Comparison of ENCODE assay signal across 10 cellular contexts in the genomic region with DNA sequence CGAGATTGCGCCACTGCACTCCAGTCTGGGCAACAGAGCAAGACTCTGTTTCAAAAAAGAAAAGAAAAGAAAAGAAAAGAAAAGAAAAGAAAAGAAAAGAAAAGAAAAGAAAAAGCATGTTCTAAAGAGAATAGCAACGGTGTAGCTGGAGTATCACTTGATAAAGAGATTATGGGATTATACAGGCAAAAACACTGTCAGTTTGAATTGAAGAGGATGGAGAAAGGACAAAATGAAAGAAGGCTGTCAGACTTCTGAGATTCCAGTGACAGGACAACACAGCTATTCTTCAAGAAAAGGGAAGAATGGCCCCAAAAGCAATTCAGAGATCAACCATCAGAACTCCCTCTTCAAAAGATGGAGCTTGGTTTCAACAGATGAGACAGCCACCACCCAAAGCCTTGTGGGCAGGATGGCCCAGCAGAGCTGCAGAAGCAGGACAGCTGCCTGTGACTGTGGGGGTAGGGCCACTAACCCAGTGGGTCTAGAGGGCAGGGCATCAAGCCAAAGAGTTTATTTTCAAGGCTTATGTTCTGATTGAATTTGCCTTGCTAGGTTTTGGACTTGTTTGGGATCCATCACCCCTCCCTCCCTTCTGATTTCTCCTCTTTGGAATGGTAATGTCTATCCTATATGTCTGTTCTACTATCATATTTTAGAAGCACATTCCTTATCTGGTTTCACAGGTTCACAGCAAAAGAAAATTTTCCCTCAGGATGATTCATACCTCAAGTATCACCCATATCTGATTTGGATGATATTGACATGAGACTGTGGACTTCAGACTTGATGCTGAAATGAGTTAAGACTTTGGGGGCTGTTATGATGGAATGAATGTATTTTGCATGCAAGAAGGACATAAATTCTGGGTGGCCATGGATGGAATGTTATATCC. TPM values are rescaled to one million over a fixed set of nuclear protein-coding genes. Genes with fewer than 3 reads are reported as not detected.
DNase-seq lines count a peak whose midpoint lies in the region; ATAC-seq lines count a peak whose summit lies in the region.
"Had no signal": no experiment of that assay in that cellular context is flagged by ENCODE, and none has a peak within 500 bp of the region (broad histone marks: within the 10 kb centered on the region; RNA-seq: fewer than 3 reads in every experiment).

No MANE protein-coding gene starts in this region.

- no peak overlapping the region for H3K27ac ChIP-seq in CD4-positive, CD25-positive, alpha-beta regulatory T cell (ENCODE audit: insufficient read depth, low read length, poor library complexity, severe bottlenecking)
- H3K27ac ChIP-seq: heart right ventricle had no signal

- peaks cover 4% of the 10 kb centered on the region for H3K27me3 Mint-ChIP-seq in CD4-positive, CD25-positive, alpha-beta regulatory T cell
- H3K27me3 Mint-ChIP-seq in activated T-cell treated with anti-CD3 and anti-CD28 coated beads, Interleukin-2, amount 50 U/mL, for 72 hours (ENCODE audit: low read depth), result no peaks in the 10 kb centered on the region

- no peak overlapping the region for H3K4me3 ChIP-seq in CD4-positive, CD25-positive, alpha-beta regulatory T cell (ENCODE audit: low read depth, low read length)
- H3K4me3 ChIP-seq: heart right ventricle had no signal

- H3K4me1 ChIP-seq in CD4-positive, CD25-positive, alpha-beta regulatory T cell (ENCODE audit: control insufficient read depth, insufficient read depth, low read length, poor library complexity, severe bottlenecking), result peaks cover 17% of the 10 kb centered on the region

- peak overlapping the region in 2 of 4 donors; percentile 44 to 47 for H3K4me3 Mint-ChIP-seq in CD4-positive, CD25-positive, alpha-beta regulatory T cell
- H3K4me3 Mint-ChIP-seq in activated T-cell treated with anti-CD3 and anti-CD28 coated beads, Interleukin-2, amount 50 U/mL, for 72 hours, result peak overlapping the region; percentile 53 to 63

- peaks cover 0 to 12% (median 0%) of the 10 kb centered on the region in 7 donors for H3K9me3 Mint-ChIP-seq in CD4-positive, CD25-positive, alpha-beta regulatory T cell
- peaks cover 1% of the 10 kb centered on the region in 2 donors for H3K9me3 Mint-ChIP-seq in activated T-cell treated with anti-CD3 and anti-CD28 coated beads, Interleukin-2, amount 50 U/mL, for 72 hours

- no peaks in the 10 kb centered on the region for H3K27me3 ChIP-seq in CD4-positive, CD25-positive, alpha-beta regulatory T cell (ENCODE audit: control insufficient read depth, insufficient read depth, low read length)
- H3K27me3 ChIP-seq: heart right ventricle had no signal

- peaks cover 33% of the 10 kb centered on the region for H3K36me3 Mint-ChIP-seq in CD4-positive, CD25-positive, alpha-beta regulatory T cell
- H3K36me3 Mint-ChIP-seq in activated T-cell treated with anti-CD3 and anti-CD28 coated beads, Interleukin-2, amount 50 U/mL, for 72 hours (ENCODE audit: insufficient read depth in 2 of 2), result peaks cover 24 to 50% of the 10 kb centered on the region in 2 donors

- peaks cover 39% of the 10 kb centered on the region for H3K36me3 ChIP-seq in CD4-positive, CD25-positive, alpha-beta regulatory T cell (ENCODE audit: control insufficient read depth, insufficient read depth, low read length)

- in situ Hi-C loops in G401 (cut with HindIII; ENCODE audit: low sequenced_read_pairs), result no loop called here

- peaks cover 17 to 66% (median 46%) of the 10 kb centered on the region in 4 donors for H3K4me1 Mint-ChIP-seq in CD4-positive, CD25-positive, alpha-beta regulatory T cell
- H3K4me1 Mint-ChIP-seq in activated T-cell treated with anti-CD3 and anti-CD28 coated beads, Interleukin-2, amount 50 U/mL, for 72 hours (ENCODE audit: low read depth), result peaks cover 85% of the 10 kb centered on the region

- DNase-seq in CD4-positive, CD25-positive, alpha-beta regulatory T cell, result peak in 1 of 3 donors; percentile 30
- peak; percentile 1 for DNase-seq in HCEC 1CT
- DNase-seq in activated T-cell treated with anti-CD3 and anti-CD28 coated beads, Interleukin-2, amount 50 U/mL, for 72 hours, result peak; percentile 21 to 32
- peak; percentile 33 for DNase-seq in kidney tubule cell (ENCODE audit: low spot score)
- no peak for DNase-seq in G401 (ENCODE audit: low spot score)
- no peak for DNase-seq in activated gamma-delta T cell treated with Interleukin-2 at 50 U/mL for 16 hours
- no peak for DNase-seq in NCI-H526 (lab: John Stamatoyannopoulos, UW)
- DNase-seq: heart right ventricle, KBM-7, NCI-H446 had no signal

- H3K9me3 ChIP-seq in CD4-positive, CD25-positive, alpha-beta regulatory T cell (ENCODE audit: control insufficient read depth in 2 of 2, low read length in 2 of 2), result peaks cover 0 to 6% of the 10 kb centered on the region in 2 experiments

- no peak for ATAC-seq in CD4-positive, CD25-positive, alpha-beta regulatory T cell (ENCODE audit: low read depth in 2 of 2)
- peak; percentile 18 to 24 for ATAC-seq in activated T-cell treated with anti-CD3 and anti-CD28 coated beads, Interleukin-2, amount 50 U/mL, for 72 hours (replicated peaks in 1 of 2)
- ATAC-seq: heart right ventricle had no signal

- peak overlapping the region; percentile 48 to 71 (median 53) for H3K27ac Mint-ChIP-seq in CD4-positive, CD25-positive, alpha-beta regulatory T cell
- H3K27ac Mint-ChIP-seq in activated T-cell treated with anti-CD3 and anti-CD28 coated beads, Interleukin-2, amount 50 U/mL, for 72 hours, result peak overlapping the region; percentile 92

RNA-seq across cellular contexts. Expression of gene RFC1, which starts 17.5 kb away (rescaled TPM):
- 87.1 TPM for total RNA-seq in CD4-positive, CD25-positive, alpha-beta regulatory T cell
- polyA plus RNA-seq in CD4-positive, CD25-positive, alpha-beta regulatory T cell, result 10 to 100 TPM; 27.3 to 33.9 (median 31.1) TPM
- total RNA-seq in activated T-cell treated with anti-CD3 and anti-CD28 coated beads, Interleukin-2, amount 50 U/mL, for 72 hours, result 100 to 1,000 TPM; 111 to 134 TPM
- total RNA-seq in G401 (2014; rRNA removed; shearing (Covaris generic)), result 91.8 and 119 TPM in 2 replicates

RNA-seq across cellular contexts. Expression of gene KLB, which starts 58.1 kb away (rescaled TPM):
- not detected for total RNA-seq in CD4-positive, CD25-positive, alpha-beta regulatory T cell
- polyA plus RNA-seq in CD4-positive, CD25-positive, alpha-beta regulatory T cell, result under 1 TPM in 2 of 4 donors, not detected in 2; 0.06 to 0.07 TPM
- total RNA-seq in activated T-cell treated with anti-CD3 and anti-CD28 coated beads, Interleukin-2, amount 50 U/mL, for 72 hours, result not detected
- not detected in 2 replicates for total RNA-seq in G401 (2014; rRNA removed; shearing (Covaris generic))

Comparison
In these comparisons a context has a peak if more than half of its experiments do, and no peak if none do; other contexts are left out.
1. ATAC-seq: peak in activated T-cell treated with anti-CD3 and anti-CD28 coated beads, Interleukin-2, amount 50 U/mL, for 72 hours (2 of 2); none in CD4-positive, CD25-positive, alpha-beta regulatory T cell (0 of 2).
2. DNase-seq: peak in HCEC 1CT (single experiment), activated T-cell treated with anti-CD3 and anti-CD28 coated beads, Interleukin-2, amount 50 U/mL, for 72 hours (2 of 2) and kidney tubule cell (single experiment); none in G401 (single experiment), activated gamma-delta T cell treated with Interleukin-2 at 50 U/mL for 16 hours (single experiment) and NCI-H526 (0 of 2).